ENCODE assay signal across 16 cellular contexts in genomic region chr1:212586429-212587303, GRCh38. TPM values are rescaled to one million over a fixed set of nuclear protein-coding genes. Genes with fewer than 3 reads are reported as not detected.
A peak's percentile ranks its signal among the peaks of the same experiment; 100 is the strongest.
DNase-seq lines count a peak whose midpoint lies in the region; ATAC-seq, FAIRE-seq and TF ChIP-seq lines count a peak whose summit lies in the region.
"Had no signal": no experiment of that assay in that cellular context is flagged by ENCODE, and none has a peak within 500 bp of the region (broad histone marks: within the 10 kb centered on the region; RNA-seq: fewer than 3 reads in every experiment).

No MANE protein-coding gene starts in this region.

- DNase-seq in GM18507 (ENCODE audit: extremely low spot score, insufficient read length, low read depth) (no peak), WTC11 (ENCODE audit: low spot score) (no peak), NCI-H146 (lab: John Stamatoyannopoulos, UW) (no peak), hepatic stellate cell (ENCODE audit: low spot score) (no peak), T-helper 9 cell (no peak)
- DNase-seq in activated T-cell treated with anti-CD3 and anti-CD28 coated beads, Interleukin-2, amount 50 U/mL, for 48 hours = no peak
- DNase-seq: activated CD4-positive, alpha-beta T cell treated with anti-CD3 and anti-CD28 coated beads, Interleukin-2, amount 50 U/mL, for 4 hours; anterior cingulate cortex; Caco-2; erythroblast; H9; NCI-H1105 treated with DMSO at 0.1 percent for 48 hours; upper lobe of left lung had no signal

- no peak for TF ChIP-seq CTCF in WTC11 (IDR thresholded peaks at IDR 0.05)

- H3K4me3 Mint-ChIP-seq in WTC11 = no peak overlapping the region
- H3K4me3 Mint-ChIP-seq: H9 had no signal

- no peaks in the 10 kb centered on the region for H3K27me3 Mint-ChIP-seq in WTC11 (ENCODE audit: low read depth)

- ATAC-seq in GM21381 (IDR thresholded peaks at IDR 0.05; ENCODE audit: unreplicated experiment) (peak; percentile 87), HG03045 (IDR thresholded peaks at IDR 0.05; ENCODE audit: unreplicated experiment) (peak; percentile 88), WTC11 (peak; percentile 18; the same call in 1 of the 2 replicates)

- POLR2A ChIA-PET in WTC11 (lab: Charles Lee) = interaction anchor here (0.6 to 0.8 kb wide), 2 partner anchors 22 to 655 kb away, joined by 3 read pairs; partner anchors contain the start of gene ATF3

- H3K27ac Mint-ChIP-seq in WTC11 = no peak overlapping the region

- peaks cover 27% of the 10 kb centered on the region for H3K4me1 Mint-ChIP-seq in WTC11

- FAIRE-seq in GM18507 (lab: Jason Lieb, UNC) = peak; percentile 76
- FAIRE-seq: islet of Langerhans had no signal

- CTCF ChIA-PET in WTC11 (lab: Charles Lee) = interaction anchor here (2.1 to 3.3 kb wide), 3 partner anchors 22 to 110 kb away, joined by 5 to 14 read pairs (median 11); partner anchors contain the start of gene ATF3

- no peaks in the 10 kb centered on the region for H3K36me3 Mint-ChIP-seq in WTC11

- no peaks in the 10 kb centered on the region for H3K9me3 Mint-ChIP-seq in WTC11
- H3K9me3 Mint-ChIP-seq: H9 had no signal

TF ChIP-seq in WTC11, 78 proteins besides CTCF, POLR2A, EP300 and RAD21:
- TF ChIP-seq ZNF263 (CRISPR knock-in tag; IDR thresholded peaks at IDR 0.05; ENCODE audit: low read depth) = no peak

RNA-seq across cellular contexts. Expression of gene ATF3, which starts 21.9 kb away (rescaled TPM):
- total RNA-seq in WTC11 (2021) = 12.5 to 19.4 TPM (median 14.6 TPM) in 3 replicates

Comparison
In these comparisons a context has a peak if more than half of its experiments do, and no peak if none do; other contexts are left out.
1. ATAC-seq: peak in every context shown above with its lines; median percentile 88 in HG03045; 87 in GM21381; 18 in WTC11.